7 cellular contexts compared by ENCODE assay signal in genomic region chr4:26827336-26827735, GRCh38. TPM values are rescaled to one million over a fixed set of nuclear protein-coding genes. Genes with fewer than 3 reads are reported as not detected.
DNase-seq lines count a peak whose midpoint lies in the region; ATAC-seq and TF ChIP-seq lines count a peak whose summit lies in the region.
"Not testable (repeated sequence)": the region's sequence is repeated elsewhere in the genome, so short reads cannot be mapped to it uniquely, and the experiment has no call there.

No MANE protein-coding gene starts in this region.

- not testable (repeated sequence) for H3K36me3 ChIP-seq in OCI-LY3 (replicated peaks; ENCODE audit: low read depth, low read length); spleen; upper lobe of right lung

- not testable (repeated sequence) for H3K79me2 ChIP-seq in OCI-LY3 (ENCODE audit: low read length)

- 69 to 86% (median 84%) methylated on average over 6 of the region's 6 CpGs for WGBS in spleen, 5 donors

- H3K4me1 ChIP-seq in OCI-LY3 (ENCODE audit: low read length) = peaks cover 40% of the 10 kb centered on the region
- H3K4me1 ChIP-seq in spleen = peaks cover 8 to 57% (median 27%) of the 10 kb centered on the region in 6 donors
- H3K4me1 ChIP-seq in upper lobe of right lung = not testable (repeated sequence)

- H3K4me3 Mint-ChIP-seq in CD14-positive monocyte (peak overlapping the region in 1 of 2 donors; percentile 43), IgD-negative memory B cell (peak overlapping the region in 3 of 4 donors; percentile 25 to 65 (median 35)), memory B cell (peak overlapping the region; percentile 24)
- not testable (repeated sequence) for H3K4me3 Mint-ChIP-seq in activated CD4-positive, alpha-beta T cell treated with anti-CD3 and anti-CD28 coated beads, Interleukin-2, amount 10 ng/mL, durations not matched to agents 7 days and 5 days

- ATAC-seq in memory B cell (ENCODE audit: low read depth); upper lobe of right lung: not testable (repeated sequence)

- TF ChIP-seq CTCF in CD14-positive monocyte (IDR thresholded peaks at IDR 0.05); OCI-LY3 (IDR thresholded peaks at IDR 0.05; ENCODE audit: low read depth, low read length); spleen (IDR thresholded peaks at IDR 0.05 in 8 of 11, conservative IDR thresholded peaks at IDR 0.05 in 3 of 11); upper lobe of right lung (IDR thresholded peaks at IDR 0.05): not testable (repeated sequence)

- H4K20me1 ChIP-seq in OCI-LY3 (ENCODE audit: insufficient read depth, low read length) = not testable (repeated sequence)

- not testable (repeated sequence) for TF ChIP-seq POLR2A in spleen (IDR thresholded peaks at IDR 0.05)

- POLR2A ChIA-PET in activated CD4-positive, alpha-beta T cell treated with anti-CD3 and anti-CD28 coated beads, Interleukin-2, amount 10 ng/mL, durations not matched to agents 7 days and 5 days (lab: Charles Lee) = not testable (repeated sequence)

- intact Hi-C loops in CD14-positive monocyte (cut with micrococcal nuclease); spleen (cut with DNase I; ENCODE audit: low total_unique reads); upper lobe of right lung (cut with DNase I): not testable (repeated sequence)

- not testable (repeated sequence) for DNase-seq in CD14-positive monocyte (ENCODE audit: low spot score); activated CD4-positive, alpha-beta T cell treated with anti-CD3 and anti-CD28 coated beads, Interleukin-2, amount 10 ng/mL, durations not matched to agents 7 days and 5 days; memory B cell (ENCODE audit: low spot score in 2 of 2); spleen; upper lobe of right lung

- not testable (repeated sequence) for H3K36me3 Mint-ChIP-seq in CD14-positive monocyte; IgD-negative memory B cell; activated CD4-positive, alpha-beta T cell treated with anti-CD3 and anti-CD28 coated beads, Interleukin-2, amount 10 ng/mL, durations not matched to agents 7 days and 5 days (ENCODE audit: low read depth); memory B cell

- H3K27ac ChIP-seq in OCI-LY3 (ENCODE audit: low read length) = not testable (repeated sequence)
- H3K27ac ChIP-seq in spleen (peak overlapping the region in 7 of 8 donors; percentile 45 to 69 (median 56)), upper lobe of right lung (peak overlapping the region; percentile 4)

- not testable (repeated sequence) for H3K9ac ChIP-seq in OCI-LY3 (ENCODE audit: low read length)

- H3K27me3 ChIP-seq in OCI-LY3 (ENCODE audit: low read depth, low read length) = peaks cover 49% of the 10 kb centered on the region
- not testable (repeated sequence) for H3K27me3 ChIP-seq in spleen (replicated peaks in 1 of 7); upper lobe of right lung

- not testable (repeated sequence) for H2AFZ ChIP-seq in OCI-LY3 (ENCODE audit: low read depth, low read length)

- H3K9me3 ChIP-seq in OCI-LY3 (ENCODE audit: insufficient read depth, low read length) = peaks cover 14% of the 10 kb centered on the region; the same call in 1 of the 2 replicates
- peaks cover 0 to 15% (median 8%) of the 10 kb centered on the region in 8 donors for H3K9me3 ChIP-seq in spleen
- not testable (repeated sequence) for H3K9me3 ChIP-seq in upper lobe of right lung

- H3K9me3 Mint-ChIP-seq in CD14-positive monocyte = peaks cover 2 to 14% (median 9%) of the 10 kb centered on the region in 7 donors
- not testable (repeated sequence) for H3K9me3 Mint-ChIP-seq in IgD-negative memory B cell, memory B cell
- peaks cover 14% of the 10 kb centered on the region for H3K9me3 Mint-ChIP-seq in activated CD4-positive, alpha-beta T cell treated with anti-CD3 and anti-CD28 coated beads, Interleukin-2, amount 10 ng/mL, durations not matched to agents 7 days and 5 days

- peak overlapping the region; percentile 63 for H3K4me3 ChIP-seq in OCI-LY3 (ENCODE audit: low read length)
- H3K4me3 ChIP-seq in spleen, upper lobe of right lung: not testable (repeated sequence)

- peak overlapping the region; percentile 72 for H3K4me2 ChIP-seq in OCI-LY3 (ENCODE audit: low read length)

- H3K27ac Mint-ChIP-seq in CD14-positive monocyte (peak overlapping the region in 5 of 7 donors; percentile 26 to 95 (median 72)), IgD-negative memory B cell (peak overlapping the region; percentile 26 to 68 (median 57)), memory B cell (peak overlapping the region; percentile 85)
- peak overlapping the region; percentile 9 for H3K27ac Mint-ChIP-seq in activated CD4-positive, alpha-beta T cell treated with anti-CD3 and anti-CD28 coated beads, Interleukin-2, amount 10 ng/mL, durations not matched to agents 7 days and 5 days

- H3K4me1 Mint-ChIP-seq in CD14-positive monocyte = peaks cover 50% of the 10 kb centered on the region
- H3K4me1 Mint-ChIP-seq in IgD-negative memory B cell = peaks cover 25 to 53% (median 35%) of the 10 kb centered on the region in 3 donors
- not testable (repeated sequence) for H3K4me1 Mint-ChIP-seq in activated CD4-positive, alpha-beta T cell treated with anti-CD3 and anti-CD28 coated beads, Interleukin-2, amount 10 ng/mL, durations not matched to agents 7 days and 5 days
- H3K4me1 Mint-ChIP-seq in memory B cell = peaks cover 38% of the 10 kb centered on the region

- CTCF ChIA-PET in activated CD4-positive, alpha-beta T cell treated with anti-CD3 and anti-CD28 coated beads, Interleukin-2, amount 10 ng/mL, durations not matched to agents 7 days and 5 days (lab: Charles Lee) = interaction anchor here (0.8 to 2.3 kb wide), 2 partner anchors 8 to 11 kb away, joined by 4 to 8 read pairs; no protein-coding TSS in a partner anchor

- peaks cover 15 to 19% (median 17%) of the 10 kb centered on the region in 3 donors for H3K27me3 Mint-ChIP-seq in CD14-positive monocyte (ENCODE audit: low read depth in 3 of 3)
- H3K27me3 Mint-ChIP-seq in IgD-negative memory B cell = peaks cover 23% of the 10 kb centered on the region
- not testable (repeated sequence) for H3K27me3 Mint-ChIP-seq in activated CD4-positive, alpha-beta T cell treated with anti-CD3 and anti-CD28 coated beads, Interleukin-2, amount 10 ng/mL, durations not matched to agents 7 days and 5 days
- H3K27me3 Mint-ChIP-seq in memory B cell = peaks cover 11% of the 10 kb centered on the region

RNA-seq across cellular contexts. Expression of gene STIM2, which starts 33.3 kb away (rescaled TPM):
- polyA plus RNA-seq in CD14-positive monocyte (1 to 10 TPM; 8.6 to 8.8 TPM), IgD-negative memory B cell (22.4 TPM), spleen (10 to 100 TPM; 26.8 to 32.2 (median 30.7) TPM)
- total RNA-seq in activated CD4-positive, alpha-beta T cell treated with anti-CD3 and anti-CD28 coated beads, Interleukin-2, amount 10 ng/mL, durations not matched to agents 7 days and 5 days = 10 to 100 TPM; 56.2 to 61.0 TPM
- total RNA-seq in spleen (10 to 100 TPM; 44.3 to 66.6 (median 53.7) TPM), upper lobe of right lung (36.7 TPM)

Comparison
In these comparisons a context has a peak if more than half of its experiments do, and no peak if none do; other contexts are left out.
1. H3K27ac Mint-ChIP-seq: peak in every context shown above with its lines; median percentile 85 in memory B cell; 72 in CD14-positive monocyte; 57 in IgD-negative memory B cell; 9 in activated CD4-positive, alpha-beta T cell treated with anti-CD3 and anti-CD28 coated beads, Interleukin-2, amount 10 ng/mL, durations not matched to agents 7 days and 5 days.